21 cellular contexts compared by ENCODE assay signal in the genomic region with DNA sequence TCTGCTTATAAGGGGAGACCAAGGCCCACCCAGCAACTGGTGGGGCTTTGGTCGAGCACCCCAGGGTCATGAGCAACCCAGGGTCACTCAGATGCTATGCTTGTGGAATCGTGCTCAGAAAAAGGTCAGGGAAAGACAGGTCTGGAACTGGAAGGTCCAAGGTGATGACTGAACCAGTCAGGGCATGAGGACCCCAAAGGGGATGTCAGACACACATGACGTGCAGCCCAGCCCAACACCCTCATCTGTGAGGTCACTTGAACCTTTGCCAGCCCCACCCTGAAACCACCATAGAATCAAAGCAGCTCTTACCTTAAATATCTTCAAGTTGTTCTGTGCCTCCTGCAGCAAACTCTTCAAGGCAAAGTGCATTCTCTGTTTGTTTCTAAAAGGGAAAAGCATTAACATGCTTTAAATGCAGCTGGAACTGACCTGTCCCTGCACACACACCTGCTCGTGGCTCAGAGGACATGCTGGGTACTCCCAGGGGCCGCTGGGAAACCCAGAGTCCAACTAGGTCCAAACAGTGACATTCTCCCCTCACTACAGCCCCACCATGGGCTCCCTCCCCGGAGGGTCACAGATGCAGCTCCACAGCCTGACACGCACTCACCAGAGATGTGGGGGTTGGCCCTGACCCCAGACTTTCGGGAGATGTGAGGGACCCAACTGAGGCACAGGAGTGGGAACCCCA. TPM values are rescaled to one million over a fixed set of nuclear protein-coding genes. Genes with fewer than 3 reads are reported as not detected.
DNase-seq lines count a peak whose midpoint lies in the region; ATAC-seq and TF ChIP-seq lines count a peak whose summit lies in the region.
"Had no signal": no experiment of that assay in that cellular context is flagged by ENCODE, and none has a peak within 500 bp of the region (broad histone marks: within the 10 kb centered on the region; RNA-seq: fewer than 3 reads in every experiment).

No MANE protein-coding gene starts in this region.

- no peaks in the 10 kb centered on the region for H3K27me3 Mint-ChIP-seq in H9 (ENCODE audit: low read depth)

- H4K8ac ChIP-seq in H9 (replicated peaks; ENCODE audit: insufficient read length, low read depth, low read length): no peak overlapping the region

- peaks cover 6 to 57% (median 31%) of the 10 kb centered on the region in 3 experiments; a peak in 6 of 7 replicates for H3K36me3 Mint-ChIP-seq in H9 (ENCODE audit: insufficient read depth in 1 of 3, low read depth in 3 of 3)

- H3K4me3 Mint-ChIP-seq in H9: no peak overlapping the region
- H3K4me3 Mint-ChIP-seq: CD8-positive, alpha-beta T cell; GM23338 had no signal

- H3K56ac ChIP-seq in H9 (ENCODE audit: insufficient read length, low read depth, low read length): no peak overlapping the region

- H2BK20ac ChIP-seq in H9 (ENCODE audit: low read depth, low read length, poor library complexity, severe bottlenecking): no peak overlapping the region

- H3K23ac ChIP-seq in H9 (ENCODE audit: insufficient read length, low read depth, low read length): no peak overlapping the region

- no peak overlapping the region for H4K91ac ChIP-seq in H9 (ENCODE audit: insufficient read length, low read depth, low read length)

- H3K18ac ChIP-seq in H9 (ENCODE audit: insufficient read length, low read depth, low read length): no peak overlapping the region

- H2BK12ac ChIP-seq in H9 (ENCODE audit: insufficient read length, low read depth, low read length): no peak overlapping the region

- H3K27ac ChIP-seq in H9 (ENCODE audit: insufficient read length, low read depth, low read length): no peak overlapping the region
- H3K27ac ChIP-seq in RWPE1: peak overlapping the region; percentile 48
- no peak overlapping the region for H3K27ac ChIP-seq in lower lobe of right lung
- H3K27ac ChIP-seq in spleen: no peak overlapping the region
- no peak overlapping the region for H3K27ac ChIP-seq in prostate gland
- H3K27ac ChIP-seq: BLaER1 treated with 17β-estradiol and CSF1 and Interleukin-3, amounts not matched to agents 10 nM and 100 nM had no signal

- no peak overlapping the region for H2BK5ac ChIP-seq in H9 (ENCODE audit: insufficient read length, low read length)

- H2BK120ac ChIP-seq in H9 (ENCODE audit: low read depth, low read length, poor library complexity, severe bottlenecking): no peak overlapping the region

- H3K36me3 ChIP-seq in lower lobe of right lung (peaks cover 100% of the 10 kb centered on the region), spleen (peaks cover 6 to 100% (median 98%) of the 10 kb centered on the region in 6 donors), prostate gland (peaks cover 0 to 7% of the 10 kb centered on the region in 2 donors)

- H3K23me2 ChIP-seq in H9 (ENCODE audit: insufficient read length, low read depth, low read length, poor library complexity, severe bottlenecking): no peaks in the 10 kb centered on the region

- H3K79me2 ChIP-seq in H9 (ENCODE audit: insufficient read depth, low read length): no peaks in the 10 kb centered on the region

- CTCF ChIA-PET in RWPE1 (lab: Yijun Ruan, JAX): no interaction called here

- POLR2A ChIA-PET in RWPE1 (lab: Yijun Ruan, JAX; ENCODE audit: low non-redundant PET): no interaction called here

- ATAC-seq in lower lobe of right lung: no peak
- ATAC-seq: CD8-positive, alpha-beta T cell; GM12878; GM23338; HepG2 had no signal

- TF ChIP-seq POLR2A in spleen (IDR thresholded peaks at IDR 0.05): no peak
- TF ChIP-seq POLR2A in prostate gland (IDR thresholded peaks at IDR 0.05): no peak

- H4K5ac ChIP-seq in H9 (ENCODE audit: insufficient read length, low read depth, low read length): no peak overlapping the region

- H3K4ac ChIP-seq in H9 (ENCODE audit: low read depth, low read length): no peak overlapping the region

- no peaks in the 10 kb centered on the region for H3K9me3 ChIP-seq in H9 (ENCODE audit: control insufficient read depth, low read depth, low read length)
- H3K9me3 ChIP-seq in lower lobe of right lung: peaks cover under 1% of the 10 kb centered on the region
- peaks cover 0 to 7% (median 5%) of the 10 kb centered on the region in 8 donors for H3K9me3 ChIP-seq in spleen
- no peaks in the 10 kb centered on the region for H3K9me3 ChIP-seq in prostate gland

- no peaks in the 10 kb centered on the region for H3K4me1 Mint-ChIP-seq in H9
- H3K4me1 Mint-ChIP-seq: GM23338 had no signal

- WGBS in H9 (ENCODE audit: extremely low coverage, insufficient read length, low lambda C conversion rate): no CpG with 5 or more reads among the region's 8 CpGs
- 91 to 96% (median 93%) methylated on average over 8 of the region's 8 CpGs for WGBS in spleen, 5 donors
- WGBS in prostate gland: 90% methylated on average over 8 of the region's 8 CpGs

- H3T11ph ChIP-seq in H9 (ENCODE audit: low read length): no peak overlapping the region

- H3K27ac Mint-ChIP-seq in H9: no peak overlapping the region; a peak in 1 of 7 replicates
- H3K27ac Mint-ChIP-seq: CD8-positive, alpha-beta T cell; GM23338 had no signal

- H3K14ac ChIP-seq in H9 (ENCODE audit: insufficient read depth, low read length): no peak overlapping the region

- intact Hi-C loops in lower lobe of right lung (cut with DNase I) (no loop called here), spleen (cut with DNase I; ENCODE audit: low total_unique reads) (no loop called here), prostate gland (cut with DNase I) (no loop called here)

- no peak overlapping the region for H3K4me2 ChIP-seq in H9 (ENCODE audit: insufficient read depth, insufficient read length, low read length)
- H3K4me2 ChIP-seq: BLaER1 treated with 17β-estradiol and CSF1 and Interleukin-3, amounts not matched to agents 10 nM and 100 nM; GM23338 had no signal

- TF ChIP-seq CTCF in H9 (conservative IDR thresholded peaks at IDR 0.05) (no peak), RWPE1 (conservative IDR thresholded peaks at IDR 0.05; ENCODE audit: low read depth) (no peak), lower lobe of right lung (IDR thresholded peaks at IDR 0.05) (no peak), spleen (IDR thresholded peaks at IDR 0.05 in 8 of 11, conservative IDR thresholded peaks at IDR 0.05 in 3 of 11) (no peak), prostate gland (IDR thresholded peaks at IDR 0.05) (no peak)

- no peak overlapping the region for H3K9ac ChIP-seq in H9 (ENCODE audit: extremely low read depth, insufficient read length, low read length)
- H3K9ac ChIP-seq: BLaER1 treated with 17β-estradiol and CSF1 and Interleukin-3, amounts not matched to agents 10 nM and 100 nM had no signal

- H2AK5ac ChIP-seq in H9 (ENCODE audit: insufficient read length, low read length): no peak overlapping the region

- H3K79me1 ChIP-seq in H9 (ENCODE audit: insufficient read depth, low read depth, low read length, poor library complexity, severe bottlenecking): no peaks in the 10 kb centered on the region

- DNase-seq in H9: peak; percentile 14
- DNase-seq in RWPE1 (ENCODE audit: low spot score): no peak
- peak; percentile 37 for DNase-seq in lower lobe of right lung
- peak; percentile 53 for DNase-seq in spleen
- DNase-seq in prostate gland (ENCODE audit: low spot score): no peak
- no peak for DNase-seq in NCI-H1694 (lab: John Stamatoyannopoulos, UW)
- DNase-seq in foreskin melanocyte: no peak
- DNase-seq: Calu3, KBM-7, NCI-H1105 treated with DMSO at 0.1 percent for 48 hours, NCI-H187, NCI-H2107, NCI-H510A, NCI-H774, RPMI8226, SIG-M5 had no signal

- no peak overlapping the region for H2AFZ ChIP-seq in H9 (ENCODE audit: low read length)
- H2AFZ ChIP-seq: GM23338 had no signal

- H4K20me1 ChIP-seq in H9 (ENCODE audit: control insufficient read depth, insufficient read depth, insufficient read length): no peaks in the 10 kb centered on the region

- no peaks in the 10 kb centered on the region for H3K9me3 Mint-ChIP-seq in H9
- H3K9me3 Mint-ChIP-seq: GM23338 had no signal

- H3K27me3 ChIP-seq in H9 (ENCODE audit: insufficient read depth, low read length): no peaks in the 10 kb centered on the region
- H3K27me3 ChIP-seq in lower lobe of right lung (ENCODE audit: low read depth): no peaks in the 10 kb centered on the region
- no peaks in the 10 kb centered on the region for H3K27me3 ChIP-seq in spleen (replicated peaks in 1 of 7)
- no peaks in the 10 kb centered on the region for H3K27me3 ChIP-seq in prostate gland (replicated peaks; ENCODE audit: insufficient read depth)
- H3K27me3 ChIP-seq: BLaER1 treated with 17β-estradiol and CSF1 and Interleukin-3, amounts not matched to agents 10 nM and 100 nM had no signal

- no peaks in the 10 kb centered on the region for H3K4me1 ChIP-seq in H9 (ENCODE audit: insufficient read depth, low read length)
- no peaks in the 10 kb centered on the region for H3K4me1 ChIP-seq in lower lobe of right lung
- no peaks in the 10 kb centered on the region for H3K4me1 ChIP-seq in spleen
- no peaks in the 10 kb centered on the region for H3K4me1 ChIP-seq in prostate gland (replicated peaks)
- H3K4me1 ChIP-seq: BLaER1 treated with 17β-estradiol and CSF1 and Interleukin-3, amounts not matched to agents 10 nM and 100 nM had no signal

- H3K4me3 ChIP-seq in lower lobe of right lung (no peak overlapping the region), spleen (no peak overlapping the region), prostate gland (no peak overlapping the region)
- H3K4me3 ChIP-seq: BLaER1 treated with 17β-estradiol and CSF1 and Interleukin-3, amounts not matched to agents 10 nM and 100 nM; GM12878; GM23338 had no signal

- H2BK15ac ChIP-seq in H9 (ENCODE audit: low read depth, low read length): no peak overlapping the region

RNA-seq across cellular contexts. Expression of a gene that starts 29.4 kb away (rescaled TPM):
- total RNA-seq in H9 (2021) (10.7 and 12.9 TPM in 2 replicates), lower lobe of right lung (7.3 TPM), spleen (10 to 100 TPM in 6 of 7 donors, 1 to 10 TPM in 1; 10.0 to 14.6 (median 12.1) TPM), prostate gland (10 to 100 TPM; 10.3 to 14.0 TPM)
- polyA plus RNA-seq in spleen: 1 to 10 TPM; 6.1 to 7.9 (median 6.4) TPM

Comparison
In these comparisons a context has a peak if more than half of its experiments do, and no peak if none do; other contexts are left out.
1. DNase-seq: peak in H9 (single experiment), lower lobe of right lung (single experiment) and spleen (single experiment); none in RWPE1 (single experiment), prostate gland (single experiment), NCI-H1694 (single experiment) and foreskin melanocyte (single experiment).